ENCODE assay signal across 8 cellular contexts in the genomic region with DNA sequence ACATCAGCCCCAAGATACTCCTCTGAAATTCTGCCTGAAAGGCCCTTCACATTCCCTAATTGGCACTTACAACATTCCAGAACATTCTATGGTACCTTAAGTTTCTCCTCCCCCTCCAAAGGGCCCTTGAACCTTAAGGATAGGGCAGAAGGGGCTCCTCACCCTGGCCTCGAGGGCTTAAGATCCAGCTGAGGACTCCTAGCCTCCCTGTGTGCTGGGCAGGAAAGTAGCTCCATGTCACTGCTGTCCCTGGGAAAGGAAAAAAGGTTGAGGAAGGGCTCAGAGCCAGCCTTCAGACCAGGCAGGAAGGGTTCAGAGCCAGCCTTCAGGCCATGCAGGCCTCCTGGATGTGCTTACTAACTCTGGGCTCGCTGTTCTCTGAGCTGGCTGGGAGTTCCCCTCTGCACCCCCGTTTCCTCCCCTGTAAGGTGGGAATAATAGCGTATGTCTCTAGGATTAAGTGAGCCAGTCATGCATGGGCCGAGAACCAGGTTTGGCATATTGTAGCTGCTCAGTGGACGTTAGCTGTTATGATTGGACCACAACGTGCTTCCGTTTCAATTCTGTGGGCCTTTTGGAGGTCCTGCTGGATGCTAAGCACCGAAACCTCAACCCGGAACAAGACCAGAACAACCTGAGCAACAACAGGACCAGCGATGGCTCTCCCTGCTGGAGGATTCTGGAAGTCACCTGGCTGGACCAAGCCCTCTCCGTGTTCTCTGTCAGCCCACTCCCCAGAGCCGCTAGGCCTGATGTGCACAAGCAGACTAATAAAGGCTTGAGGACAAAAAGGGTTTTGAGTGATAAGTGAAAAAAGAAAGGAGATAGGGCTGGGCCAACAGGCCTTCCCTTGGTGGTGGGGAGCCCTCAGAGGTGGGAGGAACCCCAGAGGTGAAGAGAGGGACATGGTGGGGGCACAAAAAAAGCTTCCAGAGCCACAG. TPM values are rescaled to one million over a fixed set of nuclear protein-coding genes. Genes with fewer than 3 reads are reported as not detected.
A peak's percentile ranks its signal among the peaks of the same experiment; 100 is the strongest.
DNase-seq lines count a peak whose midpoint lies in the region; ATAC-seq and TF ChIP-seq lines count a peak whose summit lies in the region.

No MANE protein-coding gene starts in this region.

- peaks cover 23% of the 10 kb centered on the region for H3K27me3 ChIP-seq in smooth muscle cell (ENCODE audit: low read depth)

- ATAC-seq in GM19467 (IDR thresholded peaks at IDR 0.05; ENCODE audit: unreplicated experiment) (peak; percentile 47), HG03469 (IDR thresholded peaks at IDR 0.05; ENCODE audit: unreplicated experiment) (peak; percentile 38)

- H3K27ac ChIP-seq in caudate nucleus (ENCODE audit: low read depth, low read length) (peak overlapping the region; percentile 33), smooth muscle cell (ENCODE audit: low read depth) (no peak overlapping the region)

- DNase-seq in GM13976 (ENCODE audit: low spot score) (peak; percentile 87), caudate nucleus (lab: John Stamatoyannopoulos, UW) (peak in 1 of 61 donors; percentile 51), smooth muscle cell (lab: John Stamatoyannopoulos, UW; ENCODE audit: unreplicated experiment) (no peak), GDM1 (lab: John Stamatoyannopoulos, UW) (no peak), AG08395 (ENCODE audit: low spot score) (no peak)
- no peak for DNase-seq in stimulated activated CD4-positive, alpha-beta T cell treated with anti-CD3 and anti-CD28 coated beads, Interleukin-4, amount 100 ng/mL, for 4 hours

- in situ Hi-C loops in GM13976 (cut with MboI; ENCODE audit: low sequenced_read_pairs, unreplicated experiment): no loop called here

- H3K9ac ChIP-seq in smooth muscle cell (ENCODE audit: low read depth): no peak overlapping the region

- no peak overlapping the region for H2AFZ ChIP-seq in smooth muscle cell (ENCODE audit: low read depth)

- peak overlapping the region; percentile 84 for H3K4me2 ChIP-seq in smooth muscle cell

- peak; percentile 44 for TF ChIP-seq CTCF in GM13976 (IDR thresholded peaks at IDR 0.05; ENCODE audit: borderline replicate concordance, control extremely low read depth, extremely low read depth, insufficient read depth, missing control alignments)
- TF ChIP-seq CTCF in smooth muscle cell (IDR thresholded peaks at IDR 0.05; ENCODE audit: borderline replicate concordance, insufficient read depth, poor library complexity, severe bottlenecking): peak; percentile 22

- H3K79me2 ChIP-seq in smooth muscle cell (ENCODE audit: low read depth): no peaks in the 10 kb centered on the region

- H4K20me1 ChIP-seq in smooth muscle cell (ENCODE audit: low read depth): no peaks in the 10 kb centered on the region

- H3K9me3 ChIP-seq in smooth muscle cell (replicated peaks; ENCODE audit: low read depth): no peaks in the 10 kb centered on the region

- H3F3A ChIP-seq in smooth muscle cell (ENCODE audit: low read depth): no peaks in the 10 kb centered on the region

- no peaks in the 10 kb centered on the region for H3K4me1 ChIP-seq in smooth muscle cell (ENCODE audit: low read depth)

- H3K36me3 ChIP-seq in smooth muscle cell (ENCODE audit: low read depth): no peaks in the 10 kb centered on the region

- H3K4me3 ChIP-seq in smooth muscle cell: no peak overlapping the region

- WGBS in smooth muscle cell (ENCODE audit: low lambda C conversion rate): 86% methylated on average over 13 of the region's 13 CpGs

RNA-seq across cellular contexts. Expression of a gene that starts 1.0 kb away (rescaled TPM):
- 0.85 and 1.5 TPM in 2 replicates for total RNA-seq in smooth muscle cell
- 0.62 and 1.0 TPM in 2 replicates for polyA plus RNA-seq in smooth muscle cell
